In the genomic region with DNA sequence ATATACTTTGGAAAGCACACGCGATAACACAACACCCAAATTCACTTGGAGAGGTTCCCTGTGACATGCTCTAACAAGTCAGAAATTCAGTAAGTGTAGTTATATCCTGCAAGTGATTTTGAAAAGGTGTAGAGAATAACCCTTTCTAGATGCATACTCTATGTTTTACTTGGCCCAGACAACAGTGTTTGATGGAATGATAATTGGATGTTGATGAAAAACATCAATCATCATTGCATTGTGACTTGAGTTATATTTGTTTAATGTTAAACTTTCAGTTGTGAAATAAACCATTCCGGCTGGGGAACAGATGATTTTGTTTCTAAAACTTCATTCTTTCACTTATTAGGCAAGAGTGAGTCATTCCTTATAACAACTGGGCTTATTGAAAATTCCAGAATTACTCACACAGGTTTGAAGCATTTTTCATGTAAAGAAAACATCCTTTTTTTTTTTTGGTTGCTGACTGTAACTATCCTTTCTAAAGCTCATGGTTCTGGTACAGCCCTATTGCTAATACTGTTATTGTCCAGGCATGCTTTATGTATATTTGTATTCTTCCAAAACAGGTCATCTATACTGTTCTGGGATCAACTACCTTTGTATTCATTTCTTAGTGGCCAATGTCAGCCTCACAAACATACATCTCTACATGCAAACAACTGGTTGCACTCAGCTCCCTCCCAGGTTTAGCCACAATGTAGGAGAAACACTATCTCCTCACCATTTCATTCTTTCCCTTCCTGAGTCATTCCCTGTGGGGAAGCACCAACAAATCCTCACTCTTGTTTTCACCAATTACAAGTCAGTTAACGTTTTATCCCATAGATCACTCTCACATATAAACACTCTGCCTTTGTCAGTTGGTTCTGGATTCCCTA, we compare ENCODE assay signal across 10 cellular contexts.
DNase-seq lines count a peak whose midpoint lies in the region; ATAC-seq and TF ChIP-seq lines count a peak whose summit lies in the region.
"Had no signal": no experiment of that assay in that cellular context is flagged by ENCODE, and none has a peak within 500 bp of the region (broad histone marks: within the 10 kb centered on the region; RNA-seq: fewer than 3 reads in every experiment).

No MANE protein-coding gene starts in this region.

- DNase-seq in AG10803 (ENCODE audit: low read depth) = peak; percentile 94
- DNase-seq in Panc1 (ENCODE audit: low read depth, low spot score) = peak; percentile 25
- DNase-seq in epithelial cell of prostate (ENCODE audit: low read depth, low spot score) = peak; percentile 83
- DNase-seq in non-pigmented ciliary epithelial cell (ENCODE audit: low read depth) = peak; percentile 84
- DNase-seq in activated CD4-positive, alpha-beta T cell treated with anti-CD3 and anti-CD28 coated beads, Interleukin-2, amount 50 U/mL, for 1 hour = no peak
- no peak for DNase-seq in HUDEP-2 (lab: John Stamatoyannopoulos, UW; ENCODE audit: unreplicated experiment in 76 of 76)
- no peak for DNase-seq in NCI-H748 treated with DMSO at 0.1 percent for 48 hours (lab: John Stamatoyannopoulos, UW)
- DNase-seq in inferior parietal cortex (ENCODE audit: extremely low spot score) = no peak
- DNase-seq: NCI-H524, ovary had no signal

- H3K36me3 ChIP-seq in Panc1 (ENCODE audit: control insufficient read depth, insufficient read depth, low read length) = no peaks in the 10 kb centered on the region
- H3K36me3 ChIP-seq: ovary had no signal

- ATAC-seq in Panc1 = peak; percentile 53; the same call in 1 of the 2 replicates

- CTCF ChIA-PET in Panc1 (lab: Charles Lee) = no interaction called here

- intact Hi-C loops in Panc1 (cut with micrococcal nuclease; ENCODE audit: unreplicated experiment) = no loop called here

- POLR2A ChIA-PET in Panc1 (lab: Charles Lee) = interaction anchor here (0.5 kb wide), 1 partner anchor 617 kb away, joined by 11 read pairs; no protein-coding TSS in a partner anchor

- H3K27me3 ChIP-seq in Panc1 (ENCODE audit: control insufficient read depth, insufficient read depth, low read length) = no peaks in the 10 kb centered on the region
- H3K27me3 ChIP-seq: ovary had no signal

- H3K4me1 ChIP-seq in Panc1 (ENCODE audit: control insufficient read depth, insufficient read depth, low read length) = no peaks in the 10 kb centered on the region

- in situ Hi-C loops in Panc1 (cut with HindIII; ENCODE audit: low pct_unique_long_range_greater_than_20kb, low sequenced_read_pairs) = no loop called here

- no peak overlapping the region for H3K27ac ChIP-seq in Panc1 (ENCODE audit: low read length)
- peak overlapping the region; percentile 86 for H3K27ac ChIP-seq in epithelial cell of prostate
- H3K27ac ChIP-seq: ovary had no signal

- no peak for TF ChIP-seq CTCF in AG10803 (conservative IDR thresholded peaks at IDR 0.05; ENCODE audit: low read length)
- no peak for TF ChIP-seq CTCF in Panc1 (IDR thresholded peaks at IDR 0.05)

- no peaks in the 10 kb centered on the region for H3K9me3 ChIP-seq in Panc1 (ENCODE audit: control insufficient read depth, insufficient read depth, low read depth, low read length)
- H3K9me3 ChIP-seq: ovary had no signal

- BruUV-seq in Panc1 (replicated peaks; lab: Mats Ljungman, UMichigan) = no TSS peak

- peak overlapping the region; percentile 7; the same call in 1 of the 2 replicates for H3K4me3 ChIP-seq in AG10803 (ENCODE audit: low read length)
- no peak overlapping the region for H3K4me3 ChIP-seq in Panc1 (ENCODE audit: low read depth in 2 of 2, low read length in 2 of 2)
- H3K4me3 ChIP-seq: ovary had no signal

Comparison
In these comparisons a context has a peak if more than half of its experiments do, and no peak if none do; other contexts are left out.
1. DNase-seq: peak in AG10803 (single experiment), Panc1 (single experiment), epithelial cell of prostate (single experiment) and non-pigmented ciliary epithelial cell (single experiment); none in activated CD4-positive, alpha-beta T cell treated with anti-CD3 and anti-CD28 coated beads, Interleukin-2, amount 50 U/mL, for 1 hour (single experiment), HUDEP-2 (0 of 76), NCI-H748 treated with DMSO at 0.1 percent for 48 hours (single experiment) and inferior parietal cortex (single experiment).